Comparison of ENCODE assay signal across 15 cellular contexts in the genomic region with DNA sequence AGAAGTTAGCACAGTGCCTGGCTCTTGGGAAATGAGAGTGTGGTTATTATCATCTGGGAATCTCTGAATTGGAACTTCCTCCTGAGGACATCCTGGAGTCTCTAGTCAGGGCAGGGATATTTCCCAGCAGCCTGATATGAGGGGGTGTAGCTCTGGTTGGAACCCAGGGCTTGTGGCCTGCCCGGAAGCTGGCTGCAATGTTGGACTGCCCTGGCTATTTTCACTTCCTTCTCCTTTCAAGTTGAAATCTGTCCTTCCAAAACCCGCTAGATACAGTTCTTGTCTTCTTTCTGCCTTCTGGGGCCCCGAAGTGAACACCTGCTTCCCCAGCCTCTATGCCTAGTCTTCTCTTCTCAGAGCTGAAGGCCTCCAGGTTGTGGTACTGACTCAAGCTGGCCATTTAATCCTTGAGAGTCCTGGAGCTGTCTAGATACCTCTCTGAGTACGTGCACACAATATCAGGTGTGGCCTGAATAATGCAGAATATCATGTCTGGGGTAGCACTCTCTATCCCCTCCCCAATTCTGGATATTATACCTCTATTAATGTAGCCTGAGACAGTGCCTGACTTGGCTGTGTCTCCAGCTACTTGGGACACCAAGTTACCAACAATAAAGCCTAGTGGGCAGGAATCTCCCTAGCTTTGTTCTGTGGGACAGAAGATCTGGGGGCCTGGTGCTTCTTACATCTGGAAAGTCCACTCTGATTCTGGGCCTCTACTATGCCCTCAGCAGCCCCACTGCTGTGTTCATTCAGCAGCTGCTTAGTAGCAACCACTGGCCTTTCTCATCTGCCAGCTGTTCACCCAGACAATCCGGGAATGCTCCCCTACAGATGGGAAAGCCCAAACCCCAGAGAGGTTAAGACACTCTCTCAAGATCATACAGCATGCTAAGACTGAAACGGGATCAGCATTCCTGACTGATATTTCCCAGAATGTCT. TPM values are rescaled to one million over a fixed set of nuclear protein-coding genes. Genes with fewer than 3 reads are reported as not detected.
DNase-seq lines count a peak whose midpoint lies in the region; ATAC-seq, FAIRE-seq and TF ChIP-seq lines count a peak whose summit lies in the region.
"Had no signal": no experiment of that assay in that cellular context is flagged by ENCODE, and none has a peak within 500 bp of the region (broad histone marks: within the 10 kb centered on the region; RNA-seq: fewer than 3 reads in every experiment).

No MANE protein-coding gene starts in this region.

- no peak overlapping the region for H3K4me3 Mint-ChIP-seq in memory B cell

- no peak for TF ChIP-seq POLR2A in GM12891 (IDR thresholded peaks at IDR 0.05; ENCODE audit: low read depth, low read length)

- no peaks in the 10 kb centered on the region for H3K36me3 Mint-ChIP-seq in memory B cell

- ATAC-seq in memory B cell (ENCODE audit: low read depth), result peak; percentile 19
- no peak for ATAC-seq in GM21360 (IDR thresholded peaks at IDR 0.05; ENCODE audit: unreplicated experiment)
- no peak for ATAC-seq in HG03135 (IDR thresholded peaks at IDR 0.05; ENCODE audit: unreplicated experiment)
- ATAC-seq: K562 had no signal

- H3K9me3 Mint-ChIP-seq in memory B cell, result no peaks in the 10 kb centered on the region

- H3K27ac Mint-ChIP-seq in memory B cell, result no peak overlapping the region

- no peak for FAIRE-seq in GM12891 (lab: Jason Lieb, UNC)
- FAIRE-seq: K562 had no signal

- H3K4me1 Mint-ChIP-seq in memory B cell, result peaks cover 4% of the 10 kb centered on the region

- H3K27me3 Mint-ChIP-seq in memory B cell, result no peaks in the 10 kb centered on the region

- DNase-seq in Ammon's horn (ENCODE audit: low spot score), result peak; percentile 39
- no peak for DNase-seq in GM12891 (ENCODE audit: insufficient read length, low spot score)
- DNase-seq in RPMI8226, result peak; percentile 61
- no peak for DNase-seq in memory B cell (ENCODE audit: low spot score in 2 of 2)
- DNase-seq in foreskin melanocyte, result no peak
- no peak for DNase-seq in kidney glomerular epithelial cell (lab: John Stamatoyannopoulos, UW)
- DNase-seq: activated CD4-positive, alpha-beta T cell treated with anti-CD3 and anti-CD28 coated beads for 1 hour; effector CD4-positive, alpha-beta T cell; heart right ventricle; mesendoderm; Right ventricle myocardium superior had no signal

TF ChIP-seq in GM12891, 5 proteins besides CTCF, POLR2A, EP300 and RAD21:
- TF ChIP-seq SPI1 (IDR thresholded peaks at IDR 0.05; ENCODE audit: low read depth, low read length) (peak; percentile 71), TAF1 (IDR thresholded peaks at IDR 0.05; ENCODE audit: low read depth, low read length) (no peak), POLR2AphosphoS5 (IDR thresholded peaks at IDR 0.05; ENCODE audit: low read depth, low read length) (no peak)

RNA-seq across cellular contexts. Expression of a gene that starts 45.0 kb away (rescaled TPM):
- 0.23 TPM for polyA plus RNA-seq in GM12891 (2012; ENCODE audit: low read depth, missing spikeins)
- polyA plus RNA-seq: cardiac muscle cell, heart right ventricle, K562 had no signal

RNA-seq across cellular contexts. Expression of a gene that starts 54.7 kb away (rescaled TPM):
- polyA plus RNA-seq in GM12891 (2012; ENCODE audit: low read depth, missing spikeins), result 0.06 TPM

Comparison
In these comparisons a context has a peak if more than half of its experiments do, and no peak if none do; other contexts are left out.
1. DNase-seq: peak in Ammon's horn (single experiment) and RPMI8226 (single experiment); none in GM12891 (single experiment), memory B cell (0 of 2), foreskin melanocyte (single experiment) and kidney glomerular epithelial cell (single experiment).